In genomic region chr2:172097557-172098131, GRCh38 we compare ENCODE assay signal across 10 cellular contexts. TPM values are rescaled to one million over a fixed set of nuclear protein-coding genes. Genes with fewer than 3 reads are reported as not detected.
A peak's percentile ranks its signal among the peaks of the same experiment; 100 is the strongest.
DNase-seq lines count a peak whose midpoint lies in the region; ATAC-seq and TF ChIP-seq lines count a peak whose summit lies in the region.
"Had no signal": no experiment of that assay in that cellular context is flagged by ENCODE, and none has a peak within 500 bp of the region (broad histone marks: within the 10 kb centered on the region; RNA-seq: fewer than 3 reads in every experiment).

No MANE protein-coding gene starts in this region.

- peak overlapping the region; percentile 100 for H3K27ac ChIP-seq in RWPE1

- ATAC-seq in GM21381 (IDR thresholded peaks at IDR 0.05; ENCODE audit: unreplicated experiment), result no peak
- ATAC-seq: stimulated activated memory B cell treated with anti-CD40 and anti-IgM and Interleukin-4, amounts not matched to agents 10 μg/mL and 1 μg/mL and 100 μg/mL, for 72 hours had no signal

- DNase-seq in AG20443 (ENCODE audit: low spot score), result peak; percentile 15
- peak; percentile 20 for DNase-seq in GM10248 (ENCODE audit: extremely low spot score)
- DNase-seq in RWPE1 (ENCODE audit: low spot score), result no peak
- peak; percentile 77 for DNase-seq in kidney tubule cell (ENCODE audit: low spot score)
- DNase-seq in dedifferentiated amniotic fluid mesenchymal stem cell (ENCODE audit: extremely low spot score), result no peak
- DNase-seq in occipital lobe (lab: John Stamatoyannopoulos, UW), result no peak
- DNase-seq in hepatic stellate cell (ENCODE audit: low spot score), result no peak
- DNase-seq: activated CD4-positive, alpha-beta T cell treated with anti-CD3 and anti-CD28 coated beads, Interleukin-2, amount 50 U/mL, for 4 hours had no signal

- POLR2A ChIA-PET in GM10248 (lab: Yijun Ruan, JAX), result no interaction called here
- POLR2A ChIA-PET in RWPE1 (lab: Yijun Ruan, JAX; ENCODE audit: low non-redundant PET), result interaction anchor here (0.6 kb wide), 1 partner anchor 88 kb away, joined by 3 read pairs; no protein-coding TSS in a partner anchor

- TF ChIP-seq CTCF in GM10248 (IDR thresholded peaks at IDR 0.05; ENCODE audit: control extremely low read depth, extremely low read depth, low read depth, missing control alignments) (no peak), RWPE1 (conservative IDR thresholded peaks at IDR 0.05; ENCODE audit: low read depth) (no peak)

- CTCF ChIA-PET in GM10248 (lab: Yijun Ruan, JAX) (interaction anchor here (1.6 kb wide), 1 partner anchor 16 kb away, joined by 5 read pairs; no protein-coding TSS in a partner anchor), RWPE1 (lab: Yijun Ruan, JAX) (interaction anchor here (0.7 to 0.8 kb wide), 3 partner anchors 30 to 364 kb away, joined by 3 to 4 read pairs (median 3); no protein-coding TSS in a partner anchor)

RNA-seq across cellular contexts. Expression of gene DLX2, which starts 5.1 kb away (rescaled TPM):
- 3.3 TPM for total RNA-seq in occipital lobe

RNA-seq across cellular contexts. Expression of gene DLX1, which starts 12.3 kb away (rescaled TPM):
- total RNA-seq in occipital lobe, result 21.4 TPM

Comparison
In these comparisons a context has a peak if more than half of its experiments do, and no peak if none do; other contexts are left out.
1. DNase-seq: peak in AG20443 (single experiment), GM10248 (single experiment) and kidney tubule cell (single experiment); none in RWPE1 (single experiment), dedifferentiated amniotic fluid mesenchymal stem cell (single experiment), occipital lobe (single experiment) and hepatic stellate cell (single experiment).